In the genomic region with DNA sequence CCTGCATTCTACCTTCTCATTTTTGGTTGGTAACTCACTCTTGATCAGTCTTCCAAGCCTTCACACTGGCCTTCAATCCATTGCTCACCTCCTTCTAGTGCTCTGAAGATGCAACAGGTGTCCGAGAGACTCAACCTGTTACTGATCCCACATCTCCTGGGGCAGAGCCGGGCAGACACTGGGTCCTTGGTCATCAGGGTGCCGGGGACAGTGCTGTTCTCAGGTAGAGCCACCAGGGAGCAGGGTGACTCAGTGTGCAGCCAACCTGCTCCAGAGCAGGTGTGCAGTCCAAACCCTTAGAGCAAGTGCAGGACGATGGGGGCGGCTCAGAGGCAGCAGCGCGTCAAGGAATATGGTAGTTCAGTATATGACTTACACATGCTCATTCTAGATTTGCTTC, we compare ENCODE assay signal across 12 cellular contexts.
"Had no signal": no experiment of that assay in that cellular context is flagged by ENCODE, and none has a peak within 500 bp of the region (broad histone marks: within the 10 kb centered on the region; RNA-seq: fewer than 3 reads in every experiment).

No MANE protein-coding gene starts in this region.

- H3K4me3 ChIP-seq: gastrocnemius medialis, lung, smooth muscle cell had no signal

- H3K9me3 ChIP-seq: gastrocnemius medialis had no signal

- H3K27me3 ChIP-seq: gastrocnemius medialis had no signal

- H3K36me3 Mint-ChIP-seq: activated naive CD4-positive, alpha-beta T cell treated with anti-CD3 and anti-CD28 coated beads, Interleukin-2, amount 10 ng/mL, durations not matched to agents 7 days and 5 days; naive thymus-derived CD4-positive, alpha-beta T cell had no signal

- H3K27ac Mint-ChIP-seq: activated naive CD4-positive, alpha-beta T cell treated with anti-CD3 and anti-CD28 coated beads, Interleukin-2, amount 10 ng/mL, durations not matched to agents 7 days and 5 days; activated T-helper 2 cell treated with anti-CD3 and anti-CD28 coated beads, Interferon-gamma antibody, Interleukin-2, Interleukin-4, amounts not matched to agents 10 μg/mL and 5 μg/mL and 100 μg/mL, durations not matched to agents 14 hours and 24 hours and 36 hours; naive thymus-derived CD4-positive, alpha-beta T cell had no signal

- ATAC-seq: gastrocnemius medialis; naive thymus-derived CD4-positive, alpha-beta T cell; right cardiac atrium had no signal

- DNase-seq: activated CD4-positive, alpha-beta T cell treated with anti-CD3 and anti-CD28 coated beads, Interleukin-2, amount 50 U/mL, for 1 hour; activated naive CD4-positive, alpha-beta T cell treated with anti-CD3 and anti-CD28 coated beads, Interleukin-2, amount 10 ng/mL, durations not matched to agents 7 days and 5 days; activated T-cell treated with anti-CD3 and anti-CD28 coated beads for 4 hours; gastrocnemius medialis; naive thymus-derived CD4-positive, alpha-beta T cell; posterior cingulate gyrus; right cardiac atrium; stimulated activated naive CD4-positive, alpha-beta T cell; T-helper 1 cell had no signal

- H3K4me2 ChIP-seq: smooth muscle cell had no signal

- H3K9me3 Mint-ChIP-seq: activated naive CD4-positive, alpha-beta T cell treated with anti-CD3 and anti-CD28 coated beads, Interleukin-2, amount 10 ng/mL, durations not matched to agents 7 days and 5 days; activated T-helper 2 cell treated with anti-CD3 and anti-CD28 coated beads, Interferon-gamma antibody, Interleukin-2, Interleukin-4, amounts not matched to agents 10 μg/mL and 5 μg/mL and 100 μg/mL, durations not matched to agents 14 hours and 24 hours and 36 hours had no signal

- H3K4me1 Mint-ChIP-seq: activated naive CD4-positive, alpha-beta T cell treated with anti-CD3 and anti-CD28 coated beads, Interleukin-2, amount 10 ng/mL, durations not matched to agents 7 days and 5 days; naive thymus-derived CD4-positive, alpha-beta T cell had no signal

- H3K27me3 Mint-ChIP-seq: activated naive CD4-positive, alpha-beta T cell treated with anti-CD3 and anti-CD28 coated beads, Interleukin-2, amount 10 ng/mL, durations not matched to agents 7 days and 5 days had no signal

- H3K36me3 ChIP-seq: gastrocnemius medialis had no signal

- H3K4me1 ChIP-seq: gastrocnemius medialis had no signal

- H3K4me3 Mint-ChIP-seq: activated naive CD4-positive, alpha-beta T cell treated with anti-CD3 and anti-CD28 coated beads, Interleukin-2, amount 10 ng/mL, durations not matched to agents 7 days and 5 days; naive thymus-derived CD4-positive, alpha-beta T cell had no signal

- H3K27ac ChIP-seq: gastrocnemius medialis had no signal
